ENCODE assay signal across 8 cellular contexts in genomic region chr2:172461591-172462392, GRCh38. TPM values are rescaled to one million over a fixed set of nuclear protein-coding genes. Genes with fewer than 3 reads are reported as not detected.
DNase-seq lines count a peak whose midpoint lies in the region; ATAC-seq and TF ChIP-seq lines count a peak whose summit lies in the region.

No MANE protein-coding gene starts in this region.

- no peak overlapping the region for H4K5ac ChIP-seq in IMR-90 (ENCODE audit: low read depth, low read length)

- peak overlapping the region; percentile 11 for H2BK5ac ChIP-seq in IMR-90 (ENCODE audit: low read depth, low read length, poor library complexity, severe bottlenecking)

- no peak for TF ChIP-seq POLR2A in IMR-90 (IDR thresholded peaks at IDR 0.05; ENCODE audit: low read depth, low read length)

- H3K4me2 ChIP-seq in IMR-90 (ENCODE audit: low read depth, low read length), result peak overlapping the region; percentile 75

- H3K27me3 ChIP-seq in IMR-90 (ENCODE audit: control insufficient read depth, insufficient read depth, low read length), result no peaks in the 10 kb centered on the region

- CTCF ChIA-PET in IMR-90 (lab: Yijun Ruan, JAX) (interaction anchor here (0.5 to 3.3 kb wide), 29 partner anchors 18 to 1531 kb away, joined by 3 to 22 read pairs (median 5); partner anchors contain the start of gene ITGA6), RWPE1 (lab: Yijun Ruan, JAX) (interaction anchor here (0.5 to 3.1 kb wide), 30 partner anchors 9 to 880 kb away, joined by 3 to 24 read pairs (median 4); partner anchors contain the start of gene ITGA6)

- H2AK5ac ChIP-seq in IMR-90 (ENCODE audit: low read depth, low read length), result peak overlapping the region; percentile 79

- in situ Hi-C loops in IMR-90 (cut with MboI; ENCODE audit: low sequenced_read_pairs), result loop anchor here (5.0 to 25.0 kb wide), 4 partner anchors 289 to 887 kb away; no protein-coding TSS in a partner anchor

- dilution Hi-C loops in IMR-90 (cut with HindIII; ENCODE audit: low sequenced_read_pairs, unreplicated experiment), result no loop called here

- no peaks in the 10 kb centered on the region for H3K36me3 ChIP-seq in IMR-90 (ENCODE audit: control insufficient read depth, insufficient read depth, low read length)

- H3K14ac ChIP-seq in IMR-90 (replicated peaks; ENCODE audit: low read depth, low read length), result peak overlapping the region; percentile 61

- peak; percentile 96 for TF ChIP-seq RAD21 in IMR-90 (IDR thresholded peaks at IDR 0.05; ENCODE audit: low read length)

- peak overlapping the region; percentile 75 for H2AFZ ChIP-seq in IMR-90 (replicated peaks; ENCODE audit: low read length, poor library complexity)

- peak overlapping the region in 1 of 2 experiments; percentile 48; a peak in 2 of 4 replicates for H4K8ac ChIP-seq in IMR-90 (ENCODE audit: low read depth in 2 of 2, low read length in 2 of 2)

- peaks cover 22 to 44% of the 10 kb centered on the region in 2 experiments; a peak in 3 of 4 replicates for H3K79me1 ChIP-seq in IMR-90 (ENCODE audit: low read depth in 1 of 2, low read length in 2 of 2)

- intact Hi-C loops in IMR-90 (cut with micrococcal nuclease), result loop anchor here (1.0 to 10.0 kb wide), 5 partner anchors 33 to 1487 kb away; no protein-coding TSS in a partner anchor
- intact Hi-C loops in head of caudate nucleus (cut with DNase I), result no loop called here

- 0 out of 2 replicates have a peak overlapping the region, but pooled peaks have one; percentile 14 for H3K9ac ChIP-seq in IMR-90 (ENCODE audit: low read depth, low read length)

- no peak overlapping the region for H3K27ac Mint-ChIP-seq in progenitor cell of endocrine pancreas

- POLR2A ChIA-PET in IMR-90 (lab: Charles Lee; ENCODE audit: unreplicated experiment) (interaction anchor here (0.5 kb wide), 1 partner anchor 339 kb away, joined by 10 read pairs; no protein-coding TSS in a partner anchor), RWPE1 (lab: Yijun Ruan, JAX; ENCODE audit: low non-redundant PET) (interaction anchor here (0.9 kb wide), 1 partner anchor 32 kb away, joined by 3 read pairs; no protein-coding TSS in a partner anchor)

- peak overlapping the region; percentile 55 for H3K18ac ChIP-seq in IMR-90 (ENCODE audit: low read depth, low read length)

- no peaks in the 10 kb centered on the region for H4K20me1 ChIP-seq in IMR-90 (ENCODE audit: insufficient read depth, low read length)

- H4K91ac ChIP-seq in IMR-90 (ENCODE audit: insufficient read depth, low read depth, low read length), result 0 out of 2 replicates have a peak overlapping the region, but pooled peaks have one; percentile 17

- H3K36me3 Mint-ChIP-seq in progenitor cell of endocrine pancreas (ENCODE audit: insufficient read depth), result peaks cover 3% of the 10 kb centered on the region

- no peak overlapping the region for H3K4me3 Mint-ChIP-seq in progenitor cell of endocrine pancreas (ENCODE audit: low read depth)

- peak overlapping the region; percentile 44 for H3K23ac ChIP-seq in IMR-90 (ENCODE audit: low read depth, low read length)

- peak overlapping the region; percentile 31; the same call in 1 of the 3 replicates for H2BK15ac ChIP-seq in IMR-90 (ENCODE audit: low read depth, low read length)

- peak overlapping the region; percentile 15 for H2AK9ac ChIP-seq in IMR-90 (replicated peaks; ENCODE audit: low read depth, low read length, poor library complexity)

- H3K4me1 Mint-ChIP-seq in progenitor cell of endocrine pancreas (ENCODE audit: low read depth), result peaks cover 13% of the 10 kb centered on the region

- H3K9me1 ChIP-seq in IMR-90 (ENCODE audit: insufficient read depth, low read length), result peaks cover 5% of the 10 kb centered on the region; the same call in 1 of the 2 replicates

- peak overlapping the region; percentile 61 for H3K4ac ChIP-seq in IMR-90 (ENCODE audit: low read depth, low read length)

- peak overlapping the region; percentile 78 for H2BK20ac ChIP-seq in IMR-90 (ENCODE audit: low read depth, low read length)

- no peak overlapping the region for H3K56ac ChIP-seq in IMR-90 (ENCODE audit: extremely low read depth, insufficient read depth, low read length)

- peak overlapping the region; percentile 19 for H3K27ac ChIP-seq in IMR-90 (ENCODE audit: insufficient read depth, low read length)
- peak overlapping the region; percentile 81 for H3K27ac ChIP-seq in RWPE1

- ATAC-seq in IMR-90 (ENCODE audit: low read depth) (peak; percentile 57), HG03469 (IDR thresholded peaks at IDR 0.05; ENCODE audit: unreplicated experiment) (no peak), HG03457 (IDR thresholded peaks at IDR 0.05; ENCODE audit: unreplicated experiment) (no peak)

- H3K4me3 ChIP-seq in IMR-90 (ENCODE audit: insufficient read depth, low read depth, low read length), result no peak overlapping the region

- DNase-seq in GM03348 (ENCODE audit: low spot score), result peak; percentile 69
- peak; percentile 34 for DNase-seq in IMR-90
- peak; percentile 38 for DNase-seq in RWPE1 (ENCODE audit: low spot score)
- DNase-seq in activated effector memory CD4-positive, alpha-beta T cell treated with anti-CD3 and anti-CD28 coated beads, Interleukin-2, amount 50 U/mL, for 16 hours, result peak; percentile 92
- peak in 41 of 42 donors; percentile 14 to 85 (median 59) for DNase-seq in head of caudate nucleus
- peak; percentile 59 for DNase-seq in progenitor cell of endocrine pancreas (ENCODE audit: low spot score, unreplicated experiment)

- H3K9me3 Mint-ChIP-seq in progenitor cell of endocrine pancreas (ENCODE audit: low read depth), result no peaks in the 10 kb centered on the region

- no TSS peak for BruUV-seq in IMR-90 (replicated peaks; lab: Mats Ljungman, UMichigan)

- H3K9me3 ChIP-seq in IMR-90 (ENCODE audit: control insufficient read depth, insufficient read depth, low read length), result no peaks in the 10 kb centered on the region

- peaks cover 23% of the 10 kb centered on the region for H3K27me3 Mint-ChIP-seq in progenitor cell of endocrine pancreas

- WGBS in IMR-90 (ENCODE audit: extremely low coverage in 2 of 2, insufficient read length in 1 of 2), 2 experiments, result 20% methylated on average over 4 of the region's 12 CpGs; no CpG with 5 or more reads in 1 of the 2 experiments

- peak overlapping the region; percentile 71; the same call in 1 of the 2 replicates for H2BK120ac ChIP-seq in IMR-90 (ENCODE audit: low read depth, low read length)

- H3K4me1 ChIP-seq in IMR-90 (ENCODE audit: control insufficient read depth, insufficient read depth, low read length), result peaks cover 6% of the 10 kb centered on the region

- TF ChIP-seq CTCF in IMR-90 (conservative IDR thresholded peaks at IDR 0.05; ENCODE audit: low read depth, low read length) (peak; percentile 89), RWPE1 (conservative IDR thresholded peaks at IDR 0.05; ENCODE audit: low read depth) (peak; percentile 81), progenitor cell of endocrine pancreas (IDR thresholded peaks at IDR 0.05; ENCODE audit: unreplicated experiment) (peak; percentile 88)

TF ChIP-seq in IMR-90, 13 proteins besides CTCF, POLR2A, EP300 and RAD21:
- TF ChIP-seq ELK1 (IDR thresholded peaks at IDR 0.05; ENCODE audit: borderline replicate concordance, low read depth, low read length) (no peak), BHLHE40 (IDR thresholded peaks at IDR 0.05; ENCODE audit: low read depth, low read length) (no peak), RCOR1 (IDR thresholded peaks at IDR 0.05; ENCODE audit: insufficient replicate concordance, low read length) (no peak), SMC3 (IDR thresholded peaks at IDR 0.05; ENCODE audit: low read depth, low read length) (peak; percentile 97), NFE2L2 (IDR thresholded peaks at IDR 0.05; ENCODE audit: low read depth, low read length) (no peak), MAFK (IDR thresholded peaks at IDR 0.05; ENCODE audit: low read depth, low read length) (no peak), CHD1 (IDR thresholded peaks at IDR 0.05; ENCODE audit: low read depth, low read length) (no peak), RFX5 (IDR thresholded peaks at IDR 0.05; ENCODE audit: low read depth, low read length) (no peak), USF2 (IDR thresholded peaks at IDR 0.05; ENCODE audit: low read depth, low read length) (no peak)

RNA-seq across cellular contexts. Expression of gene ITGA6, which starts 34.4 kb away (rescaled TPM):
- 43.9 and 88.3 TPM in 2 replicates for total RNA-seq in IMR-90 (2012; rRNA removed)
- 10.7 and 12.5 TPM in 2 replicates for polyA plus RNA-seq in IMR-90 (2012; rRNA removed)
- polyA plus RNA-seq in IMR-90 (2012; cell fraction: cytosol; rRNA removed), result 2.7 and 5.4 TPM in 2 replicates
- 3.5 and 9.3 TPM in 2 replicates for polyA plus RNA-seq in IMR-90 (2012; cell fraction: nucleus; rRNA removed; ENCODE audit: low replicate concordance)
- 69.5 and 83.8 TPM in 2 replicates for total RNA-seq in progenitor cell of endocrine pancreas

Comparison
In these comparisons a context has a peak if more than half of its experiments do, and no peak if none do; other contexts are left out.
1. DNase-seq: peak in every context shown above with its lines; median percentile 92 in activated effector memory CD4-positive, alpha-beta T cell treated with anti-CD3 and anti-CD28 coated beads, Interleukin-2, amount 50 U/mL, for 16 hours; 69 in GM03348; 59 in head of caudate nucleus; 59 in progenitor cell of endocrine pancreas; 38 in RWPE1; 34 in IMR-90.